10 cellular contexts compared by ENCODE assay signal in genomic region chr1:62194651-62195282, GRCh38. TPM values are rescaled to one million over a fixed set of nuclear protein-coding genes. Genes with fewer than 3 reads are reported as not detected.
DNase-seq lines count a peak whose midpoint lies in the region; ATAC-seq and TF ChIP-seq lines count a peak whose summit lies in the region.
"Had no signal": no experiment of that assay in that cellular context is flagged by ENCODE, and none has a peak within 500 bp of the region (broad histone marks: within the 10 kb centered on the region; RNA-seq: fewer than 3 reads in every experiment).

L1TD1 (plus strand) TSS chr1:62194849; CDS start chr1:62206629, 11,780 bp downstream.

- peaks cover 15% of the 10 kb centered on the region for H3K36me3 ChIP-seq in H7 (replicated peaks; ENCODE audit: control insufficient read depth, insufficient read depth, low read length)

- peak; percentile 95 for ATAC-seq in left colon
- ATAC-seq in stimulated activated effector memory CD8-positive, alpha-beta T cell treated with anti-CD3 and anti-CD28 coated beads, Interleukin-12 subunit alpha, Interleukin-12 subunit beta, amount 100 ng/mL, for 72 hours, result peak; percentile 39
- no peak for ATAC-seq in GM18909 (IDR thresholded peaks at IDR 0.05; ENCODE audit: poor library complexity, unreplicated experiment)
- no peak for ATAC-seq in HG02938 (IDR thresholded peaks at IDR 0.05; ENCODE audit: unreplicated experiment)

- peak within 1 kb of the TSS in 1 of 5 experiments; percentile 23 for H3K27ac Mint-ChIP-seq in brain
- no peak within 1 kb of the TSS for H3K27ac Mint-ChIP-seq in stimulated activated effector memory CD8-positive, alpha-beta T cell treated with anti-CD3 and anti-CD28 coated beads, Interleukin-12 subunit alpha, Interleukin-12 subunit beta, amount 100 ng/mL, for 72 hours

- peaks cover 8% of the 10 kb centered on the region for H3K36me3 Mint-ChIP-seq in brain
- no peaks in the 10 kb centered on the region for H3K36me3 Mint-ChIP-seq in stimulated activated effector memory CD8-positive, alpha-beta T cell treated with anti-CD3 and anti-CD28 coated beads, Interleukin-12 subunit alpha, Interleukin-12 subunit beta, amount 100 ng/mL, for 72 hours

- H3K27me3 Mint-ChIP-seq in brain, result peaks cover 59% of the 10 kb centered on the region

- peak within 1 kb of the TSS in 3 of 5 experiments; percentile 43 to 81 (median 69) for H3K4me3 Mint-ChIP-seq in brain
- peak within 1 kb of the TSS; percentile 18 for H3K4me3 Mint-ChIP-seq in stimulated activated effector memory CD8-positive, alpha-beta T cell treated with anti-CD3 and anti-CD28 coated beads, Interleukin-12 subunit alpha, Interleukin-12 subunit beta, amount 100 ng/mL, for 72 hours
- H3K4me3 Mint-ChIP-seq: activated T-cell treated with anti-CD3 and anti-CD28 coated beads, Interleukin-2, amount 50 U/mL, for 4 hours had no signal

- TF ChIP-seq CTCF in brain (conservative IDR thresholded peaks at IDR 0.05), result no peak

- H3K27me3 ChIP-seq in H7 (ENCODE audit: control insufficient read depth, insufficient read depth, low read length), result no peaks in the 10 kb centered on the region

- H3K9me3 Mint-ChIP-seq in brain, result peaks cover 16 to 31% (median 20%) of the 10 kb centered on the region in 5 experiments
- no peaks in the 10 kb centered on the region for H3K9me3 Mint-ChIP-seq in stimulated activated effector memory CD8-positive, alpha-beta T cell treated with anti-CD3 and anti-CD28 coated beads, Interleukin-12 subunit alpha, Interleukin-12 subunit beta, amount 100 ng/mL, for 72 hours
- H3K9me3 Mint-ChIP-seq: activated T-cell treated with anti-CD3 and anti-CD28 coated beads, Interleukin-2, amount 50 U/mL, for 4 hours had no signal

- DNase-seq in H7 (peak; percentile 96), left colon (peak; percentile 63 to 75), Ammon's horn (ENCODE audit: low spot score) (no peak)
- DNase-seq in stimulated activated effector memory CD8-positive, alpha-beta T cell treated with anti-CD3 and anti-CD28 coated beads, Interleukin-12 subunit alpha, Interleukin-12 subunit beta, amount 100 ng/mL, for 72 hours (ENCODE audit: low spot score in 2 of 2), result no peak
- no peak for DNase-seq in activated naive CD4-positive, alpha-beta T cell (lab: John Stamatoyannopoulos, UW)
- DNase-seq: activated T-cell treated with anti-CD3 and anti-CD28 coated beads, Interleukin-2, amount 50 U/mL, for 4 hours; RPMI8226 had no signal

- intact Hi-C loops in left colon (cut with DNase I, micrococcal nuclease), result no loop called here

- H3K4me1 Mint-ChIP-seq in brain, result peaks cover 19% of the 10 kb centered on the region
- no peaks in the 10 kb centered on the region for H3K4me1 Mint-ChIP-seq in stimulated activated effector memory CD8-positive, alpha-beta T cell treated with anti-CD3 and anti-CD28 coated beads, Interleukin-12 subunit alpha, Interleukin-12 subunit beta, amount 100 ng/mL, for 72 hours

- peak within 1 kb of the TSS; percentile 100 for H3K4me3 ChIP-seq in H7 (ENCODE audit: insufficient read depth, low read depth, low read length)

RNA-seq across cellular contexts. Expression of gene L1TD1, which starts in this region (rescaled TPM):
- 103 and 168 TPM in 2 replicates for total RNA-seq in H7 (2014; rRNA removed; shearing (Covaris generic))
- polyA plus RNA-seq in brain (ENCODE audit: insufficient read depth, low read depth, low replicate concordance), result not detected
- 1 to 10 TPM; 4.1 to 6.9 TPM for total RNA-seq in left colon

Comparison
In these comparisons a context has a peak if more than half of its experiments do, and no peak if none do; other contexts are left out.
1. RNA of gene L1TD1 (total RNA-seq): 103 to 168 TPM in H7; 4.1 to 6.9 TPM in left colon; every median in the first group is over 10 times any median in the second.
2. DNase-seq: peak in H7 (single experiment) and left colon (2 of 2); none in stimulated activated effector memory CD8-positive, alpha-beta T cell treated with anti-CD3 and anti-CD28 coated beads, Interleukin-12 subunit alpha, Interleukin-12 subunit beta, amount 100 ng/mL, for 72 hours (0 of 2), activated naive CD4-positive, alpha-beta T cell (0 of 4) and Ammon's horn (single experiment).
3. ATAC-seq: peak in left colon (single experiment) and stimulated activated effector memory CD8-positive, alpha-beta T cell treated with anti-CD3 and anti-CD28 coated beads, Interleukin-12 subunit alpha, Interleukin-12 subunit beta, amount 100 ng/mL, for 72 hours (single experiment); none in GM18909 (single experiment) and HG02938 (single experiment).